Comparison of ENCODE assay signal across 20 cellular contexts in genomic region chr12:18919826-18920511, GRCh38.
"Had no signal": no experiment of that assay in that cellular context is flagged by ENCODE, and none has a peak within 500 bp of the region (broad histone marks: within the 10 kb centered on the region; RNA-seq: fewer than 3 reads in every experiment).

No MANE protein-coding gene starts in this region.

- H3K27ac ChIP-seq: ascending aorta, brain microvascular endothelial cell, parathyroid adenoma, tibial artery, VCaP had no signal

- H3K4me1 ChIP-seq: ascending aorta, parathyroid adenoma, tibial artery had no signal

- H2AFZ ChIP-seq: parathyroid adenoma had no signal

- ATAC-seq: activated CD8-positive, alpha-beta T cell treated with anti-CD3 and anti-CD28 coated beads, Interleukin-2, amount 10 ng/mL, durations not matched to agents 7 days and 5 days; activated naive CD4-positive, alpha-beta T cell treated with anti-CD3 and anti-CD28 coated beads, Interleukin-2, amount 50 U/mL, for 72 hours; left ventricle myocardium superior; right cardiac atrium; stimulated activated naive CD8-positive, alpha-beta T cell treated with anti-CD3 and anti-CD28 coated beads, Interleukin-15, amount 100 ng/mL, for 72 hours had no signal

- DNase-seq: activated CD4-positive, alpha-beta T cell treated with anti-CD3 and anti-CD28 coated beads, Interleukin-2, amount 10 ng/mL, durations not matched to agents 7 days and 5 days; activated CD4-positive, CD25-positive, alpha-beta regulatory T cell treated with anti-CD3 and anti-CD28 coated beads, Interleukin-2, amount 50 U/mL, for 72 hours; activated CD8-positive, alpha-beta T cell treated with anti-CD3 and anti-CD28 coated beads, Interleukin-2, amount 10 ng/mL, durations not matched to agents 7 days and 5 days; brain microvascular endothelial cell; caudate nucleus; dermis blood vessel endothelial cell; effector CD8-positive, alpha-beta T cell; foreskin melanocyte; immature natural killer cell; left ventricle myocardium superior; nephron progenitor cell; right cardiac atrium; stimulated activated CD4-positive, alpha-beta T cell treated with anti-CD3 and anti-CD28 coated beads, Interleukin-1b, Interleukin-23, amount 100 ng/mL, for 48 hours; stimulated activated naive CD8-positive, alpha-beta T cell treated with anti-CD3 and anti-CD28 coated beads, Interleukin-15, amount 100 ng/mL, for 72 hours; tibial artery had no signal

- H3K27me3 ChIP-seq: ascending aorta, brain microvascular endothelial cell, tibial artery had no signal

- FAIRE-seq: urothelium cell line had no signal

- H3K79me2 ChIP-seq: parathyroid adenoma had no signal

- H3K9me3 ChIP-seq: ascending aorta, tibial artery had no signal

- H3K36me3 ChIP-seq: ascending aorta, brain microvascular endothelial cell, tibial artery had no signal

- H3K4me3 ChIP-seq: ascending aorta, tibial artery had no signal
